ENCODE assay signal across 1 cellular context in the genomic region with DNA sequence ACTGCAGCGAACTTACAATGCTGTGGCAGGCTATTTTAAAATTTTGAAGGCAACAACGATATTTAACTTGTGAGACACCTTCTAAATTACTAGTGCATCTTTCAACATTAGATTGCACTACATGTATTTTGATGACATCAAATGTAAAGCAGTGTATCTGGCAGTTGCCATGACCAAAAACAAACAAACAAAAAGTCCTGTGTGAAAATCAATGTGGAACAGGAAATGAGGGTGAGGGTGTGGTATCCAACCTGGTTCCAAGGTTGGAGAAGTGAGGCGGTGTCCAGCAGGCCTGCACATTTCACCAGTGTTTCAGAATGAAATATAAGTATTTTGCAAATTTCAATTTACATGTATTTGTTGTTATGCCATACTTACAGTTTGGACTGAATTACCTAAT.
TF ChIP-seq lines count a peak whose summit lies in the region.

No MANE protein-coding gene starts in this region.

TF ChIP-seq in GM12878, 131 proteins besides CTCF, POLR2A, EP300 and RAD21 (continued from another document):
- TF ChIP-seq IKZF1 (conservative IDR thresholded peaks at IDR 0.05) (no peak), LARP7 (IDR thresholded peaks at IDR 0.05) (no peak), HDAC6 (IDR thresholded peaks at IDR 0.05; ENCODE audit: unreplicated experiment) (no peak), SIN3A (IDR thresholded peaks at IDR 0.05; ENCODE audit: low read depth, low read length) (no peak), SUZ12 (IDR thresholded peaks at IDR 0.05; ENCODE audit: unreplicated experiment) (no peak), KAT2A (conservative IDR thresholded peaks at IDR 0.05; ENCODE audit: control insufficient read depth, low read depth, low read length) (no peak), POU2F2 (IDR thresholded peaks at IDR 0.05; ENCODE audit: borderline replicate concordance, low read depth, low read length) (no peak), NFYA (IDR thresholded peaks at IDR 0.05; ENCODE audit: borderline replicate concordance, low read depth, low read length) (no peak), CREB1 (IDR thresholded peaks at IDR 0.05; ENCODE audit: low read depth) (no peak), SMAD1 (IDR thresholded peaks at IDR 0.05; ENCODE audit: low read depth, partially characterized antibody) (no peak), SREBF2 (IDR thresholded peaks at IDR 0.05; ENCODE audit: low read length) (no peak), RB1 (IDR thresholded peaks at IDR 0.05; ENCODE audit: borderline replicate concordance) (no peak)
- TF ChIP-seq, protein P1, sequence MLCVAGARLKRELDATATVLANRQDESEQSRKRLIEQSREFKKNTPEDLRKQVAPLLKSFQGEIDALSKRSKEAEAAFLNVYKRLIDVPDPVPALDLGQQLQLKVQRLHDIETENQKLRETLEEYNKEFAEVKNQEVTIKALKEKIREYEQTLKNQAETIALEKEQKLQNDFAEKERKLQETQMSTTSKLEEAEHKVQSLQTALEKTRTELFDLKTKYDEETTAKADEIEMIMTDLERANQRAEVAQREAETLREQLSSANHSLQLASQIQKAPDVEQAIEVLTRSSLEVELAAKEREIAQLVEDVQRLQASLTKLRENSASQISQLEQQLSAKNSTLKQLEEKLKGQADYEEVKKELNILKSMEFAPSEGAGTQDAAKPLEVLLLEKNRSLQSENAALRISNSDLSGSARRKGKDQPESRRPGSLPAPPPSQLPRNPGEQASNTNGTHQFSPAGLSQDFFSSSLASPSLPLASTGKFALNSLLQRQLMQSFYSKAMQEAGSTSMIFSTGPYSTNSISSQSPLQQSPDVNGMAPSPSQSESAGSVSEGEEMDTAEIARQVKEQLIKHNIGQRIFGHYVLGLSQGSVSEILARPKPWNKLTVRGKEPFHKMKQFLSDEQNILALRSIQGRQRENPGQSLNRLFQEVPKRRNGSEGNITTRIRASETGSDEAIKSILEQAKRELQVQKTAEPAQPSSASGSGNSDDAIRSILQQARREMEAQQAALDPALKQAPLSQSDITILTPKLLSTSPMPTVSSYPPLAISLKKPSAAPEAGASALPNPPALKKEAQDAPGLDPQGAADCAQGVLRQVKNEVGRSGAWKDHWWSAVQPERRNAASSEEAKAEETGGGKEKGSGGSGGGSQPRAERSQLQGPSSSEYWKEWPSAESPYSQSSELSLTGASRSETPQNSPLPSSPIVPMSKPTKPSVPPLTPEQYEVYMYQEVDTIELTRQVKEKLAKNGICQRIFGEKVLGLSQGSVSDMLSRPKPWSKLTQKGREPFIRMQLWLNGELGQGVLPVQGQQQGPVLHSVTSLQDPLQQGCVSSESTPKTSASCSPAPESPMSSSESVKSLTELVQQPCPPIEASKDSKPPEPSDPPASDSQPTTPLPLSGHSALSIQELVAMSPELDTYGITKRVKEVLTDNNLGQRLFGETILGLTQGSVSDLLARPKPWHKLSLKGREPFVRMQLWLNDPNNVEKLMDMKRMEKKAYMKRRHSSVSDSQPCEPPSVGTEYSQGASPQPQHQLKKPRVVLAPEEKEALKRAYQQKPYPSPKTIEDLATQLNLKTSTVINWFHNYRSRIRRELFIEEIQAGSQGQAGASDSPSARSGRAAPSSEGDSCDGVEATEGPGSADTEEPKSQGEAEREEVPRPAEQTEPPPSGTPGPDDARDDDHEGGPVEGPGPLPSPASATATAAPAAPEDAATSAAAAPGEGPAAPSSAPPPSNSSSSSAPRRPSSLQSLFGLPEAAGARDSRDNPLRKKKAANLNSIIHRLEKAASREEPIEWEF (IDR thresholded peaks at IDR 0.05; ENCODE audit: insufficient replicate concordance, low read depth, low read length), result no peak
- TF ChIP-seq, protein P2, sequence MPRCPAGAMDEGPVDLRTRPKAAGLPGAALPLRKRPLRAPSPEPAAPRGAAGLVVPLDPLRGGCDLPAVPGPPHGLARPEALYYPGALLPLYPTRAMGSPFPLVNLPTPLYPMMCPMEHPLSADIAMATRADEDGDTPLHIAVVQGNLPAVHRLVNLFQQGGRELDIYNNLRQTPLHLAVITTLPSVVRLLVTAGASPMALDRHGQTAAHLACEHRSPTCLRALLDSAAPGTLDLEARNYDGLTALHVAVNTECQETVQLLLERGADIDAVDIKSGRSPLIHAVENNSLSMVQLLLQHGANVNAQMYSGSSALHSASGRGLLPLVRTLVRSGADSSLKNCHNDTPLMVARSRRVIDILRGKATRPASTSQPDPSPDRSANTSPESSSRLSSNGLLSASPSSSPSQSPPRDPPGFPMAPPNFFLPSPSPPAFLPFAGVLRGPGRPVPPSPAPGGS (IDR thresholded peaks at IDR 0.05; ENCODE audit: borderline replicate concordance, insufficient read depth, low read depth, low read length, poor library complexity, severe bottlenecking), result no peak
- TF ChIP-seq, protein P3, sequence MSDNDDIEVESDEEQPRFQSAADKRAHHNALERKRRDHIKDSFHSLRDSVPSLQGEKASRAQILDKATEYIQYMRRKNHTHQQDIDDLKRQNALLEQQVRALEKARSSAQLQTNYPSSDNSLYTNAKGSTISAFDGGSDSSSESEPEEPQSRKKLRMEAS (IDR thresholded peaks at IDR 0.05; ENCODE audit: low read depth, low read length), result no peak
- TF ChIP-seq, protein P4, sequence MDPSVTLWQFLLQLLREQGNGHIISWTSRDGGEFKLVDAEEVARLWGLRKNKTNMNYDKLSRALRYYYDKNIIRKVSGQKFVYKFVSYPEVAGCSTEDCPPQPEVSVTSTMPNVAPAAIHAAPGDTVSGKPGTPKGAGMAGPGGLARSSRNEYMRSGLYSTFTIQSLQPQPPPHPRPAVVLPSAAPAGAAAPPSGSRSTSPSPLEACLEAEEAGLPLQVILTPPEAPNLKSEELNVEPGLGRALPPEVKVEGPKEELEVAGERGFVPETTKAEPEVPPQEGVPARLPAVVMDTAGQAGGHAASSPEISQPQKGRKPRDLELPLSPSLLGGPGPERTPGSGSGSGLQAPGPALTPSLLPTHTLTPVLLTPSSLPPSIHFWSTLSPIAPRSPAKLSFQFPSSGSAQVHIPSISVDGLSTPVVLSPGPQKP (IDR thresholded peaks at IDR 0.05; ENCODE audit: low read depth, low read length), result no peak
